7 cellular contexts compared by ENCODE assay signal in genomic region chr2:91498513-91499250, GRCh38.
A peak's percentile ranks its signal among the peaks of the same experiment; 100 is the strongest.
DNase-seq lines count a peak whose midpoint lies in the region; ATAC-seq and TF ChIP-seq lines count a peak whose summit lies in the region.
"Not testable (repeated sequence)": the region's sequence is repeated elsewhere in the genome, so short reads cannot be mapped to it uniquely, and the experiment has no call there.

No MANE protein-coding gene starts in this region.

- not testable (repeated sequence) for TF ChIP-seq EP300 in suprapubic skin (IDR thresholded peaks at IDR 0.05)

- WGBS in suprapubic skin: 40% methylated on average over 2 of the region's 2 CpGs

- intact Hi-C loops in cardiac septum (cut with DNase I); lower lobe of right lung (cut with DNase I): not testable (repeated sequence)

- not testable (repeated sequence) for TF ChIP-seq CTCF in chondrocyte (IDR thresholded peaks at IDR 0.05); lower lobe of right lung (IDR thresholded peaks at IDR 0.05); osteocyte (IDR thresholded peaks at IDR 0.05); suprapubic skin (IDR thresholded peaks at IDR 0.05)

- H3K4me3 ChIP-seq in lower lobe of right lung, suprapubic skin: not testable (repeated sequence)

- H3K27ac ChIP-seq in lower lobe of right lung, suprapubic skin: not testable (repeated sequence)

- H3K27me3 Mint-ChIP-seq in chondrocyte (ENCODE audit: low read depth); osteocyte (ENCODE audit: unreplicated experiment): not testable (repeated sequence)

- not testable (repeated sequence) for H3K27me3 ChIP-seq in lower lobe of right lung (ENCODE audit: low read depth); suprapubic skin

- not testable (repeated sequence) for H3K4me1 Mint-ChIP-seq in chondrocyte (ENCODE audit: low read depth); osteocyte (ENCODE audit: unreplicated experiment)

- not testable (repeated sequence) for TF ChIP-seq POLR2A in suprapubic skin (IDR thresholded peaks at IDR 0.05)

- peaks cover 11% of the 10 kb centered on the region for H3K9me3 Mint-ChIP-seq in chondrocyte (ENCODE audit: low read depth)
- H3K9me3 Mint-ChIP-seq in osteocyte (ENCODE audit: unreplicated experiment): not testable (repeated sequence)

- not testable (repeated sequence) for H3K27ac Mint-ChIP-seq in chondrocyte (ENCODE audit: unreplicated experiment); osteocyte (ENCODE audit: unreplicated experiment)

- H3K9me3 ChIP-seq in lower lobe of right lung: not testable (repeated sequence)
- peaks cover 12% of the 10 kb centered on the region for H3K9me3 ChIP-seq in suprapubic skin

- peak in 1 of 2 donors; percentile 18 for ATAC-seq in lower lobe of right lung

- H3K4me3 Mint-ChIP-seq in chondrocyte (ENCODE audit: unreplicated experiment); osteocyte (ENCODE audit: unreplicated experiment): not testable (repeated sequence)

- DNase-seq in RPMI8226 (peak; percentile 2), chondrocyte (ENCODE audit: low spot score) (peak; percentile 100), cardiac septum (ENCODE audit: low spot score) (peak; percentile 86), islet precursor cell (peak; percentile 59), lower lobe of right lung (peak; percentile 64), osteocyte (ENCODE audit: extremely low spot score, unreplicated experiment) (peak; percentile 95), suprapubic skin (ENCODE audit: low spot score in 2 of 2) (peak; percentile 68 to 88)

- H3K36me3 ChIP-seq in lower lobe of right lung, suprapubic skin: not testable (repeated sequence)

- H3K4me1 ChIP-seq in lower lobe of right lung, suprapubic skin: not testable (repeated sequence)

- not testable (repeated sequence) for H3K36me3 Mint-ChIP-seq in chondrocyte (ENCODE audit: low read depth); osteocyte (ENCODE audit: unreplicated experiment)

Comparison
In these comparisons a context has a peak if more than half of its experiments do, and no peak if none do; other contexts are left out.
1. DNase-seq: peak in every context shown above with its lines; median percentile 100 in chondrocyte; 95 in osteocyte; 86 in cardiac septum; 78 in suprapubic skin; 64 in lower lobe of right lung; 59 in islet precursor cell; 2 in RPMI8226.